ENCODE assay signal across 28 cellular contexts in the genomic region with DNA sequence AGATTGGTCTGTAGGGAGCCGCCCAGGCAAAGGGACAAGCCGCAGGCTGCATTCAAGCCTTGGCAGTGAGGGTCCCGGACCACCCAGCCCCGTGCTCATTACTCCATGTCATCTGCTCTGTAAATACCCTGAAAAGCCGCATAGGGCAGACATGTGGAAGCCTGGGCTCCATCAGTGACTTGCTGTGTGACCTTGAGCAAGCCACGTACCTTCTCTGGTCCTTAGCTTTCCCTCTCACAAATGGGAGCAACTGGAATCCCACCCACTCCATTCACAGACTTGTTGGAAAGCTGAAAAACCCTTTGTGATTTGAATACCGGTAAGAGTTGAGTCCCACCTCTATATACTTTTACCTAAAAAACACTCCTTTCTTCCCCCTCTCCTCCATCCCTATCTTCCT. TPM values are rescaled to one million over a fixed set of nuclear protein-coding genes. Genes with fewer than 3 reads are reported as not detected.
DNase-seq lines count a peak whose midpoint lies in the region; ATAC-seq, FAIRE-seq and TF ChIP-seq lines count a peak whose summit lies in the region.
"Had no signal": no experiment of that assay in that cellular context is flagged by ENCODE, and none has a peak within 500 bp of the region (broad histone marks: within the 10 kb centered on the region; RNA-seq: fewer than 3 reads in every experiment).

No MANE protein-coding gene starts in this region.

- H3K4me3 Mint-ChIP-seq in MCF 10A (ENCODE audit: unreplicated experiment), result no peak overlapping the region
- no peak overlapping the region for H3K4me3 Mint-ChIP-seq in T-helper 17 cell
- no peak overlapping the region for H3K4me3 Mint-ChIP-seq in type B pancreatic cell
- H3K4me3 Mint-ChIP-seq: CD14-positive monocyte; CD4-positive, alpha-beta T cell; CD8-positive, alpha-beta memory T cell; GM23338; H9; HFFc6 had no signal

- no peak for FAIRE-seq in K562 (lab: Jason Lieb, UNC)
- FAIRE-seq: A204.1, D721Med, GM12878, GM19239 had no signal

- TF ChIP-seq EP300 in K562 (IDR thresholded peaks at IDR 0.05; ENCODE audit: low read length), result no peak

- ATAC-seq in T-helper 17 cell, result no peak
- ATAC-seq in K562, result no peak
- ATAC-seq: GM12878, HCT116 had no signal

- no peak overlapping the region for H3K9ac ChIP-seq in K562 (ENCODE audit: insufficient read depth in 1 of 2, low read depth in 2 of 2, low read length in 2 of 2)
- H3K9ac ChIP-seq: BLaER1 treated with 17β-estradiol and CSF1 and Interleukin-3, amounts not matched to agents 10 nM and 100 nM had no signal

- H3K36me3 ChIP-seq in breast epithelium, result no peaks in the 10 kb centered on the region
- peaks cover 56% of the 10 kb centered on the region; the same call in 1 of the 3 replicates for H3K36me3 ChIP-seq in K562 (ENCODE audit: control insufficient read depth, insufficient read depth, low read length)

- CTCF ChIA-PET in MCF 10A (lab: Yijun Ruan, JAX), result interaction anchor here (0.5 kb wide), 2 partner anchors 118 to 1926 kb away, joined by 4 to 7 read pairs; no protein-coding TSS in a partner anchor
- CTCF ChIA-PET in K562 (lab: Yijun Ruan, JAX; ENCODE audit: low intra/inter-chr PET ratio), result no interaction called here

- H3K36me3 Mint-ChIP-seq in MCF 10A (ENCODE audit: insufficient read depth, unreplicated experiment) (peaks cover 40% of the 10 kb centered on the region), T-helper 17 cell (ENCODE audit: low read depth) (no peaks in the 10 kb centered on the region), type B pancreatic cell (no peaks in the 10 kb centered on the region)

- no peaks in the 10 kb centered on the region for H3K27me3 ChIP-seq in breast epithelium
- H3K27me3 ChIP-seq in K562 (ENCODE audit: control insufficient read depth in 2 of 2, insufficient read depth in 2 of 2, low read length in 2 of 2), result no peaks in the 10 kb centered on the region
- H3K27me3 ChIP-seq: BE2C; BLaER1 treated with 17β-estradiol and CSF1 and Interleukin-3, amounts not matched to agents 10 nM and 100 nM had no signal

- POLR2A ChIA-PET in MCF 10A (lab: Yijun Ruan, JAX) (interaction anchor here (0.7 kb wide), 1 partner anchor 292 kb away, joined by 3 read pairs; no protein-coding TSS in a partner anchor), K562 (lab: Yijun Ruan, JAX) (no interaction called here)

- DNase-seq in MCF 10A (ENCODE audit: unreplicated experiment), result no peak
- DNase-seq in breast epithelium (ENCODE audit: low spot score in 2 of 2), result no peak
- no peak for DNase-seq in T-helper 17 cell
- DNase-seq in K562 (ENCODE audit: extremely low read depth in 1 of 4, low spot score in 3 of 4), result no peak
- no peak for DNase-seq in middle frontal gyrus (ENCODE audit: extremely low spot score, low spot score)
- DNase-seq in nucleus accumbens (lab: John Stamatoyannopoulos, UW), result no peak
- no peak for DNase-seq in type B pancreatic cell (ENCODE audit: extremely low spot score, unreplicated experiment)
- DNase-seq: ACHN; AML-193; BE2C; CD4-positive, alpha-beta T cell; CD8-positive, alpha-beta memory T cell; DMS 273 treated with DMSO at 0.1 percent for 48 hours; DMS79; EL; GDM1; H9; HFFc6 had no signal

- no peak overlapping the region for H3K4me3 ChIP-seq in breast epithelium
- H3K4me3 ChIP-seq in K562, result no peak overlapping the region
- H3K4me3 ChIP-seq: BLaER1 treated with 17β-estradiol and CSF1 and Interleukin-3, amounts not matched to agents 10 nM and 100 nM; GM12878; GM23338 had no signal

- H3K9me3 ChIP-seq in breast epithelium (no peaks in the 10 kb centered on the region), T-helper 17 cell (ENCODE audit: control insufficient read depth, low read length, poor library complexity, severe bottlenecking) (no peaks in the 10 kb centered on the region), K562 (replicated peaks; ENCODE audit: control insufficient read depth, insufficient read depth, low read depth, low read length) (no peaks in the 10 kb centered on the region)
- H3K9me3 ChIP-seq: BE2C; BLaER1 treated with 17β-estradiol and CSF1 and Interleukin-3, amounts not matched to agents 10 nM and 100 nM had no signal

- no peaks in the 10 kb centered on the region for H4K20me1 ChIP-seq in K562 (replicated peaks; ENCODE audit: control insufficient read depth, insufficient read depth, low read length)
- H4K20me1 ChIP-seq: BLaER1 treated with 17β-estradiol and CSF1 and Interleukin-3, amounts not matched to agents 10 nM and 100 nM had no signal

- TF ChIP-seq CTCF in MCF 10A (IDR thresholded peaks at IDR 0.05; ENCODE audit: unreplicated experiment) (no peak), breast epithelium (IDR thresholded peaks at IDR 0.05) (no peak), K562 (IDR thresholded peaks at IDR 0.05 in 2 of 3, conservative IDR thresholded peaks at IDR 0.05 in 1 of 3; ENCODE audit: insufficient read depth in 2 of 3, low read depth in 1 of 3, low read length in 3 of 3) (no peak), type B pancreatic cell (conservative IDR thresholded peaks at IDR 0.05) (no peak)

- H3K79me2 ChIP-seq in K562 (ENCODE audit: control insufficient read depth, insufficient read depth, low read length), result no peaks in the 10 kb centered on the region

- no peak overlapping the region for H2AFZ ChIP-seq in K562 (ENCODE audit: low read depth, low read length)
- H2AFZ ChIP-seq: GM23338 had no signal

- H3K27me3 Mint-ChIP-seq in MCF 10A (ENCODE audit: insufficient read depth, unreplicated experiment), result no peaks in the 10 kb centered on the region
- H3K27me3 Mint-ChIP-seq in T-helper 17 cell, result no peaks in the 10 kb centered on the region
- no peaks in the 10 kb centered on the region for H3K27me3 Mint-ChIP-seq in type B pancreatic cell
- H3K27me3 Mint-ChIP-seq: CD4-positive, alpha-beta T cell; CD8-positive, alpha-beta memory T cell had no signal

- BruUV-seq in MCF 10A (replicated peaks; lab: Mats Ljungman, UMichigan) (no TSS peak), K562 (replicated peaks; lab: Mats Ljungman, UMichigan) (no TSS peak)

- H3K4me2 ChIP-seq in K562 (ENCODE audit: insufficient read depth, low read length), result no peak overlapping the region
- H3K4me2 ChIP-seq: BLaER1 treated with 17β-estradiol and CSF1 and Interleukin-3, amounts not matched to agents 10 nM and 100 nM; GM23338 had no signal

- H3K27ac ChIP-seq in breast epithelium (no peak overlapping the region), K562 (ENCODE audit: extremely low read depth, low read depth, low read length) (no peak overlapping the region)
- H3K27ac ChIP-seq: 22Rv1; BLaER1 treated with 17β-estradiol and CSF1 and Interleukin-3, amounts not matched to agents 10 nM and 100 nM had no signal

- TF ChIP-seq POLR2A in breast epithelium (IDR thresholded peaks at IDR 0.05) (no peak), K562 (conservative IDR thresholded peaks at IDR 0.05) (no peak)

- TF ChIP-seq RAD21 in K562 (CRISPR knock-in tag; conservative IDR thresholded peaks at IDR 0.05 in 1 of 2, IDR thresholded peaks at IDR 0.05 in 1 of 2), result no peak

- no peaks in the 10 kb centered on the region for H3K9me3 Mint-ChIP-seq in MCF 10A (ENCODE audit: unreplicated experiment)
- H3K9me3 Mint-ChIP-seq in type B pancreatic cell, result no peaks in the 10 kb centered on the region
- H3K9me3 Mint-ChIP-seq: CD14-positive monocyte; CD4-positive, alpha-beta T cell; CD8-positive, alpha-beta memory T cell; GM23338; H9; HFFc6 had no signal

- H3K4me1 ChIP-seq in breast epithelium, result no peaks in the 10 kb centered on the region
- H3K4me1 ChIP-seq in K562 (replicated peaks in 1 of 2; ENCODE audit: control insufficient read depth in 2 of 2, insufficient read depth in 2 of 2, low read length in 2 of 2), result peaks cover 0 to 3% of the 10 kb centered on the region in 2 experiments; a peak in 1 of 5 replicates

- no peaks in the 10 kb centered on the region for H3K9me1 ChIP-seq in K562 (ENCODE audit: control insufficient read depth, insufficient read depth, low read length)

- peak overlapping the region; percentile 36 for H3K27ac Mint-ChIP-seq in MCF 10A (ENCODE audit: low read depth, unreplicated experiment)
- peak overlapping the region; percentile 61 for H3K27ac Mint-ChIP-seq in T-helper 17 cell
- H3K27ac Mint-ChIP-seq in type B pancreatic cell, result no peak overlapping the region
- H3K27ac Mint-ChIP-seq: CD4-positive, alpha-beta T cell; GM23338; HFFc6 had no signal

- H3K4me1 Mint-ChIP-seq in MCF 10A (ENCODE audit: insufficient read depth, unreplicated experiment), result no peaks in the 10 kb centered on the region
- H3K4me1 Mint-ChIP-seq in T-helper 17 cell, result peaks cover 18% of the 10 kb centered on the region
- H3K4me1 Mint-ChIP-seq in type B pancreatic cell (ENCODE audit: unreplicated experiment), result peaks cover 11% of the 10 kb centered on the region
- H3K4me1 Mint-ChIP-seq: GM23338 had no signal

- in situ Hi-C loops in K562 (cut with MboI), result no loop called here

- WGBS in K562 (ENCODE audit: insufficient coverage, low coverage, missing lambda C conversion rate), result 75% methylated on average over 5 of the region's 7 CpGs

- intact Hi-C loops in MCF 10A (cut with micrococcal nuclease), result no loop called here
- intact Hi-C loops in breast epithelium (cut with DNase I; ENCODE audit: low total_unique reads), result no loop called here
- intact Hi-C loops in K562 (cut with micrococcal nuclease), result no loop called here

RNA-seq across cellular contexts. Expression of a gene that starts 11.9 kb away (rescaled TPM):
- 3.8 and 4.3 TPM in 2 replicates for total RNA-seq in MCF 10A (2022)
- 1 to 10 TPM; 3.0 to 7.8 (median 6.9) TPM for total RNA-seq in breast epithelium
- total RNA-seq in T-helper 17 cell, result 1 to 10 TPM; 5.8 to 5.9 TPM
- 11.8 and 29.1 TPM in 2 replicates for total RNA-seq in K562 (2011; cell fraction: chromatin; rRNA removed; ENCODE audit: low replicate concordance)
- total RNA-seq in K562 (2011; cell fraction: nucleolus; rRNA removed), result 17.0 TPM in 2 replicates
- 12.7 and 13.1 TPM in 2 replicates for total RNA-seq in K562 (2011; cell fraction: nucleoplasm; rRNA removed)
- 4.9 and 6.2 TPM in 2 replicates for total RNA-seq in K562 (2014; rRNA removed)
- total RNA-seq in K562 (2014; rRNA removed; fragmentation: Illumina TruSeq; extraction: Trizol), result 1.7 and 2.2 TPM in 2 replicates
- 4.4 and 4.5 TPM in 2 replicates for total RNA-seq in K562 (2015; rRNA removed; fragmentation: Illumina TruSeq; extraction: Trizol)
- 6.7 and 7.5 TPM in 2 replicates for total RNA-seq in K562 (2021)
- polyA plus RNA-seq in K562 (2011; rRNA removed), result 5.7 and 6.5 TPM in 2 replicates
- 5.0 and 7.4 TPM in 2 replicates for polyA plus RNA-seq in K562 (2011; cell fraction: cytosol; rRNA removed)
- polyA plus RNA-seq in K562 (2011; cell fraction: nucleus; rRNA removed), result 17.5 and 25.4 TPM in 2 replicates
- polyA plus RNA-seq in K562 (2012), result 4.1 and 4.9 TPM in 2 replicates
- 5.1 and 6.5 TPM in 2 replicates for polyA plus RNA-seq in K562 (2014; fragmentation: Illumina TruSeq; extraction: Trizol)
- polyA plus RNA-seq in K562 (2014; fragmentation: Nextera tagmentation; extraction: Ambion mirVana), result under 1 TPM; 0.34 to 0.59 TPM
- 6.1 and 7.4 TPM in 2 replicates for polyA plus RNA-seq in K562 (2014; rRNA removed)
- 3.5 and 4.8 TPM in 2 replicates for polyA minus RNA-seq in K562 (2011; rRNA and poly(A)+ RNA removed)
- 3.2 and 4.5 TPM in 2 replicates for polyA minus RNA-seq in K562 (2011; cell fraction: cytosol; rRNA and poly(A)+ RNA removed)
- polyA minus RNA-seq in K562 (2011; cell fraction: nucleus; rRNA and poly(A)+ RNA removed), result 7.5 and 8.2 TPM in 2 replicates
- 0.83 and 2.7 TPM in 2 replicates for total RNA-seq in type B pancreatic cell (ENCODE audit: low replicate concordance)

RNA-seq across cellular contexts. Expression of a gene that starts 34.9 kb away (rescaled TPM):
- total RNA-seq in MCF 10A (2022) (47.1 and 52.5 TPM in 2 replicates), breast epithelium (10 to 100 TPM; 21.6 to 34.1 (median 25.9) TPM), T-helper 17 cell (10 to 100 TPM; 37.0 to 42.9 TPM), K562 (2014; rRNA removed) (11.9 and 13.0 TPM in 2 replicates), K562 (2014; rRNA removed; fragmentation: Illumina TruSeq; extraction: Trizol) (20.8 and 21.4 TPM in 2 replicates), K562 (2015; rRNA removed; fragmentation: Illumina TruSeq; extraction: Trizol) (15.0 and 17.9 TPM in 2 replicates), K562 (2021) (20.5 and 23.7 TPM in 2 replicates), type B pancreatic cell (ENCODE audit: low replicate concordance) (54.9 and 58.2 TPM in 2 replicates)
- 47.1 and 120 TPM in 2 replicates for total RNA-seq in K562 (2011; cell fraction: chromatin; rRNA removed; ENCODE audit: low replicate concordance)
- total RNA-seq in K562 (2011; cell fraction: nucleolus; rRNA removed), result 24.3 and 29.0 TPM in 2 replicates
- total RNA-seq in K562 (2011; cell fraction: nucleoplasm; rRNA removed), result 71.9 and 106 TPM in 2 replicates
- polyA plus RNA-seq in K562 (2011; rRNA removed) (16.7 and 22.0 TPM in 2 replicates), K562 (2014; fragmentation: Illumina TruSeq; extraction: Trizol) (16.6 and 23.0 TPM in 2 replicates), K562 (2014; fragmentation: Nextera tagmentation; extraction: Ambion mirVana) (1 to 10 TPM; 3.1 to 5.8 TPM), K562 (2014; rRNA removed) (25.5 and 26.9 TPM in 2 replicates)
- 4.4 and 8.3 TPM in 2 replicates for polyA plus RNA-seq in K562 (2011; cell fraction: cytosol; rRNA removed)
- 35.6 and 38.6 TPM in 2 replicates for polyA plus RNA-seq in K562 (2011; cell fraction: nucleus; rRNA removed)
- polyA plus RNA-seq in K562 (2012), result 15.5 and 16.0 TPM in 2 replicates
- 19.6 and 25.8 TPM in 2 replicates for polyA minus RNA-seq in K562 (2011; rRNA and poly(A)+ RNA removed)
- 5.0 and 8.9 TPM in 2 replicates for polyA minus RNA-seq in K562 (2011; cell fraction: cytosol; rRNA and poly(A)+ RNA removed)
- 11.3 and 17.9 TPM in 2 replicates for polyA minus RNA-seq in K562 (2011; cell fraction: nucleus; rRNA and poly(A)+ RNA removed)

RNA-seq across cellular contexts. Expression of a gene that starts 35.3 kb away (rescaled TPM):
- not detected in 2 replicates for total RNA-seq in MCF 10A (2022)
- 1 to 10 TPM; 1.2 to 3.5 (median 2.0) TPM for total RNA-seq in breast epithelium
- total RNA-seq in T-helper 17 cell, result 10 to 100 TPM in 1 of 2 donors, 1 to 10 TPM in 1; 4.2 to 15.0 TPM
- total RNA-seq in K562 (2011; cell fraction: chromatin; rRNA removed; ENCODE audit: low replicate concordance), result 21.9 and 70.4 TPM in 2 replicates
- total RNA-seq in K562 (2011; cell fraction: nucleolus; rRNA removed), result 38.4 and 45.2 TPM in 2 replicates
- 27.3 and 30.9 TPM in 2 replicates for total RNA-seq in K562 (2011; cell fraction: nucleoplasm; rRNA removed)
- 13.3 and 16.0 TPM in 2 replicates for total RNA-seq in K562 (2014; rRNA removed)
- 4.9 and 6.8 TPM in 2 replicates for total RNA-seq in K562 (2014; rRNA removed; fragmentation: Illumina TruSeq; extraction: Trizol)
- total RNA-seq in K562 (2015; rRNA removed; fragmentation: Illumina TruSeq; extraction: Trizol), result 8.1 and 9.6 TPM in 2 replicates
- 15.3 and 20.3 TPM in 2 replicates for total RNA-seq in K562 (2021)
- 12.2 and 13.6 TPM in 2 replicates for polyA plus RNA-seq in K562 (2011; rRNA removed)
- 10.0 and 27.5 TPM in 2 replicates for polyA plus RNA-seq in K562 (2011; cell fraction: cytosol; rRNA removed)
- 41.2 and 64.7 TPM in 2 replicates for polyA plus RNA-seq in K562 (2011; cell fraction: nucleus; rRNA removed)
- 18.2 and 106 TPM in 2 replicates for polyA plus RNA-seq in K562 (2012)
- polyA plus RNA-seq in K562 (2014; fragmentation: Illumina TruSeq; extraction: Trizol), result 10.3 and 17.6 TPM in 2 replicates
- under 1 TPM; 0.27 to 0.66 TPM for polyA plus RNA-seq in K562 (2014; fragmentation: Nextera tagmentation; extraction: Ambion mirVana)
- 18.4 and 18.8 TPM in 2 replicates for polyA plus RNA-seq in K562 (2014; rRNA removed)
- polyA minus RNA-seq in K562 (2011; rRNA and poly(A)+ RNA removed), result 4.3 and 7.9 TPM in 2 replicates
- polyA minus RNA-seq in K562 (2011; cell fraction: cytosol; rRNA and poly(A)+ RNA removed), result 3.7 and 7.2 TPM in 2 replicates
- polyA minus RNA-seq in K562 (2011; cell fraction: nucleus; rRNA and poly(A)+ RNA removed), result 12.2 and 18.7 TPM in 2 replicates
- total RNA-seq in type B pancreatic cell (ENCODE audit: low replicate concordance), result 0.36 TPM in 1 of 2 replicates, not detected in the other
- total RNA-seq: H4, H9 had no signal
- polyA plus RNA-seq: CD8-positive, alpha-beta memory T cell had no signal
